In genomic region chr9:110152704-110153374, GRCh38 we compare ENCODE assay signal across 7 cellular contexts. TPM values are rescaled to one million over a fixed set of nuclear protein-coding genes. Genes with fewer than 3 reads are reported as not detected.
DNase-seq lines count a peak whose midpoint lies in the region; ATAC-seq, FAIRE-seq and TF ChIP-seq lines count a peak whose summit lies in the region.

No MANE protein-coding gene starts in this region.

- no peaks in the 10 kb centered on the region for H3K27me3 ChIP-seq in bronchial epithelial cell (ENCODE audit: control insufficient read depth, insufficient read depth, low read length)

- DNase-seq in EH (ENCODE audit: low read depth) (peak; percentile 68), HS-27A (ENCODE audit: low read depth) (peak; percentile 26), NOMO-1 (lab: John Stamatoyannopoulos, UW; ENCODE audit: unreplicated experiment in 2 of 2) (peak; percentile 45 to 79), bronchial epithelial cell (ENCODE audit: low read depth) (peak; percentile 61), lung microvascular endothelial cell (ENCODE audit: low read depth in 2 of 2) (peak; percentile 71 to 75), foreskin melanocyte (no peak)

- no peak overlapping the region for H3K4me3 ChIP-seq in bronchial epithelial cell (ENCODE audit: low read depth, low read length)

- no peak for FAIRE-seq in bronchial epithelial cell (lab: Jason Lieb, UNC)

- H3K36me3 ChIP-seq in bronchial epithelial cell (ENCODE audit: control insufficient read depth, insufficient read depth, low read length): no peaks in the 10 kb centered on the region

- peak; percentile 75 for TF ChIP-seq CTCF in bronchial epithelial cell (IDR thresholded peaks at IDR 0.05; ENCODE audit: insufficient read depth, low read length, severe bottlenecking)

- ATAC-seq in GM19452 (IDR thresholded peaks at IDR 0.05; ENCODE audit: unreplicated experiment): no peak

RNA-seq across cellular contexts. Expression of gene C9orf152, which starts 55.1 kb away (rescaled TPM):
- total RNA-seq in bronchial epithelial cell (under 0.01 TPM in 2 replicates), lung microvascular endothelial cell (not detected in 2 replicates)
